ENCODE assay signal across 8 cellular contexts in genomic region chr15:67033012-67033411, GRCh38. TPM values are rescaled to one million over a fixed set of nuclear protein-coding genes. Genes with fewer than 3 reads are reported as not detected.
DNase-seq lines count a peak whose midpoint lies in the region; ATAC-seq lines count a peak whose summit lies in the region.

No MANE protein-coding gene starts in this region.

- H3K9me3 Mint-ChIP-seq in activated naive CD4-positive, alpha-beta T cell treated with anti-CD3 and anti-CD28 coated beads for 36 hours, result no peaks in the 10 kb centered on the region
- no peaks in the 10 kb centered on the region for H3K9me3 Mint-ChIP-seq in stimulated activated memory B cell treated with anti-CD40 and anti-IgM and Interleukin-4, amounts not matched to agents 10 μg/mL and 1 μg/mL and 100 μg/mL, for 72 hours

- H3K27me3 Mint-ChIP-seq in activated naive CD4-positive, alpha-beta T cell treated with anti-CD3 and anti-CD28 coated beads for 36 hours (ENCODE audit: low read depth), result no peaks in the 10 kb centered on the region
- no peaks in the 10 kb centered on the region for H3K27me3 Mint-ChIP-seq in stimulated activated memory B cell treated with anti-CD40 and anti-IgM and Interleukin-4, amounts not matched to agents 10 μg/mL and 1 μg/mL and 100 μg/mL, for 72 hours

- peaks cover 26% of the 10 kb centered on the region for H3K27me3 ChIP-seq in NT2/D1 (ENCODE audit: insufficient read depth, insufficient read length)

- no peaks in the 10 kb centered on the region for H3K36me3 Mint-ChIP-seq in activated naive CD4-positive, alpha-beta T cell treated with anti-CD3 and anti-CD28 coated beads for 36 hours (ENCODE audit: low read depth)
- no peaks in the 10 kb centered on the region for H3K36me3 Mint-ChIP-seq in stimulated activated memory B cell treated with anti-CD40 and anti-IgM and Interleukin-4, amounts not matched to agents 10 μg/mL and 1 μg/mL and 100 μg/mL, for 72 hours

- no peak overlapping the region for H3K27ac Mint-ChIP-seq in activated naive CD4-positive, alpha-beta T cell treated with anti-CD3 and anti-CD28 coated beads for 36 hours
- H3K27ac Mint-ChIP-seq in stimulated activated memory B cell treated with anti-CD40 and anti-IgM and Interleukin-4, amounts not matched to agents 10 μg/mL and 1 μg/mL and 100 μg/mL, for 72 hours, result no peak overlapping the region

- peaks cover 25% of the 10 kb centered on the region for H3K4me1 ChIP-seq in NT2/D1 (ENCODE audit: insufficient read depth, insufficient read length)

- CTCF ChIA-PET in activated naive CD4-positive, alpha-beta T cell treated with anti-CD3 and anti-CD28 coated beads for 36 hours (lab: Charles Lee), result no interaction called here

- no peaks in the 10 kb centered on the region for H3K36me3 ChIP-seq in NT2/D1 (ENCODE audit: insufficient read depth, insufficient read length, low read length)

- intact Hi-C loops in activated naive CD4-positive, alpha-beta T cell treated with anti-CD3 and anti-CD28 coated beads for 36 hours (cut with micrococcal nuclease), result loop anchor here (1.0 to 2.0 kb wide), 3 partner anchors 9 to 142 kb away; no protein-coding TSS in a partner anchor

- peak overlapping the region; percentile 70 for H3K9ac ChIP-seq in NT2/D1 (ENCODE audit: insufficient read length, low read depth)

- H3K4me1 Mint-ChIP-seq in activated naive CD4-positive, alpha-beta T cell treated with anti-CD3 and anti-CD28 coated beads for 36 hours (ENCODE audit: low read depth), result peaks cover 13% of the 10 kb centered on the region
- peaks cover 12% of the 10 kb centered on the region for H3K4me1 Mint-ChIP-seq in stimulated activated memory B cell treated with anti-CD40 and anti-IgM and Interleukin-4, amounts not matched to agents 10 μg/mL and 1 μg/mL and 100 μg/mL, for 72 hours

- H3K4me3 ChIP-seq in NT2/D1 (ENCODE audit: insufficient read length, low read depth), result no peak overlapping the region
- H3K4me3 ChIP-seq in iPS-18c (ENCODE audit: insufficient read depth, low read depth, low read length), result peak overlapping the region; percentile 52; the same call in 1 of the 2 replicates

- peak overlapping the region; percentile 65 for H3K4me3 Mint-ChIP-seq in activated naive CD4-positive, alpha-beta T cell treated with anti-CD3 and anti-CD28 coated beads for 36 hours
- peak overlapping the region; percentile 70 for H3K4me3 Mint-ChIP-seq in stimulated activated memory B cell treated with anti-CD40 and anti-IgM and Interleukin-4, amounts not matched to agents 10 μg/mL and 1 μg/mL and 100 μg/mL, for 72 hours

- DNase-seq in NT2/D1 (ENCODE audit: low read depth, low spot score), result no peak
- peak; percentile 82 for DNase-seq in activated naive CD4-positive, alpha-beta T cell treated with anti-CD3 and anti-CD28 coated beads for 36 hours
- DNase-seq in amygdala (lab: John Stamatoyannopoulos, UW), result no peak

- H3K9me3 ChIP-seq in NT2/D1 (ENCODE audit: insufficient read depth, low read length), result no peaks in the 10 kb centered on the region
- no peaks in the 10 kb centered on the region for H3K9me3 ChIP-seq in iPS-18c (ENCODE audit: control insufficient read depth, insufficient read depth, low read length)

- no peak for ATAC-seq in stimulated activated memory B cell treated with anti-CD40 and anti-IgM and Interleukin-4, amounts not matched to agents 10 μg/mL and 1 μg/mL and 100 μg/mL, for 72 hours
- ATAC-seq in GM18858 (IDR thresholded peaks at IDR 0.05; ENCODE audit: unreplicated experiment), result no peak
- no peak for ATAC-seq in HG02852 (IDR thresholded peaks at IDR 0.05; ENCODE audit: unreplicated experiment)
- ATAC-seq in HG03175 (IDR thresholded peaks at IDR 0.05; ENCODE audit: unreplicated experiment), result no peak

RNA-seq across cellular contexts. Expression of gene SMAD3, which starts 32.4 kb away (rescaled TPM):
- total RNA-seq in activated naive CD4-positive, alpha-beta T cell treated with anti-CD3 and anti-CD28 coated beads for 36 hours, result 10 to 100 TPM; 35.1 to 39.2 TPM
